8 cellular contexts compared by ENCODE assay signal in the genomic region with DNA sequence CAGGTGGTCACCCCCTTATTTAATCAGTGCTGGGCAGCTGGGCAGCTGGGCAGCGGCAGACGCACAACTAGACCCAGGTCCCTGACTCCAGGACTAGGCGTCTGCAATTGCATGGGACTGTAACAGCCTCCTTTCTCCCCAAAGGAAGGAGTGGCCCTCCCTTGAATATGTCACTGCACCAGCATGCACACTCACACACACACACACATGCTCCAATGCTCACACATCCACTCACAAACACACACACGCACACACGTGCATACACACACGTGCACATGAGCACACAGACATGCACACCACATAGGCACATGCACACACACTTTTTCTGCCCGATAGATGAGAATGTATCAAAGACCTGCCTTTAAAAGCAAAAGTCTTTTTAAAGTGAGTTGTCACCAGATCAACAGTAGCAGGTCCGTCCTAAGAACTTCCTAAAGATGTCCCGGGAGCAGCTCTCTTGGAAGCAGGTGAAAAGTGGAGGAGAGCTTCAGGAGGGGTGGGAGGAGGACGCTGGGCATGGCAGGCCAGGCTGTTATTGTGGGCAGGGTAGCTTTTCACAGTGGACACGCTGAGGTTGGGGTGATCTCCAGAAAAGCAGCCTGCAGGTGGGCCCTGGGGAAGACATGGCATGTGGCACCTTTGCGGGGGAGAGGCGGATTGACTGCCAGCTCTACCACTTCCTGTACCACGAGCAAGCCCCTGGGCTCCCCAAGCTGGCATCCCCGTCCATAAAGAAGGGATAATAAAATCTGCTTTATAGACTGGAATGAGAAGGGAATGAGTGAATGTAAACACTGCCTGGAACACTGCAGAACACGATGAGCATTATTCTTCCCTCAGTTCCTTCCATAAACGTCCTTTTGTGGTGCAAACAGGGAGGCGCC. TPM values are rescaled to one million over a fixed set of nuclear protein-coding genes. Genes with fewer than 3 reads are reported as not detected.
DNase-seq lines count a peak whose midpoint lies in the region; ATAC-seq, FAIRE-seq and TF ChIP-seq lines count a peak whose summit lies in the region.

No MANE protein-coding gene starts in this region.

- CTCF ChIA-PET in A549 (lab: Yijun Ruan, JAX), result interaction anchor here (1.3 to 1.9 kb wide), 2 partner anchors 11 to 62 kb away, joined by 7 read pairs; no protein-coding TSS in a partner anchor

- 82% methylated on average over 17 of the region's 18 CpGs for WGBS in A549 (ENCODE audit: missing lambda C conversion rate)
- WGBS in HUES64, result 43% methylated on average over 18 of the region's 18 CpGs

- in situ Hi-C loops in GM13976 (cut with MboI; ENCODE audit: low sequenced_read_pairs, unreplicated experiment), result no loop called here

- no peaks in the 10 kb centered on the region for H3K36me3 Mint-ChIP-seq in chondrocyte (ENCODE audit: low read depth)
- H3K36me3 Mint-ChIP-seq in natural killer cell, result no peaks in the 10 kb centered on the region

- DNase-seq in A549 (ENCODE audit: low read depth in 1 of 2, low spot score in 1 of 2), result no peak
- no peak for DNase-seq in chondrocyte (ENCODE audit: low spot score)
- DNase-seq in natural killer cell, result no peak
- DNase-seq in GOT3 (lab: John Stamatoyannopoulos, UW), result no peak
- DNase-seq in GM13976 (ENCODE audit: low spot score), result no peak

- H3K4me1 Mint-ChIP-seq in chondrocyte (ENCODE audit: low read depth) (peaks cover 16% of the 10 kb centered on the region), natural killer cell (peaks cover 0 to 20% of the 10 kb centered on the region in 2 donors)

- H3K4me3 ChIP-seq in A549 (peak overlapping the region; percentile 77; the same call in 2 of the 3 replicates), HUES64 (ENCODE audit: low read length) (peak overlapping the region; percentile 68)

- H3K4me1 ChIP-seq in A549, result 0 out of 3 replicates have a peak, but pooled peaks cover 3% of the 10 kb centered on the region
- H3K4me1 ChIP-seq in HUES64 (ENCODE audit: insufficient read depth, low read length), result peaks cover 37% of the 10 kb centered on the region

- TF ChIP-seq RAD21 in A549 (conservative IDR thresholded peaks at IDR 0.05 in 1 of 2, IDR thresholded peaks at IDR 0.05 in 1 of 2), result no peak

- H3K9ac ChIP-seq in HUES64 (ENCODE audit: low read depth, low read length), result peak overlapping the region; percentile 83

- no peaks in the 10 kb centered on the region for H3K9me3 ChIP-seq in A549
- H3K9me3 ChIP-seq in HUES64 (ENCODE audit: insufficient read depth, low read depth, low read length), result no peaks in the 10 kb centered on the region

- TF ChIP-seq CTCF in A549 (IDR thresholded peaks at IDR 0.05) (no peak), chondrocyte (IDR thresholded peaks at IDR 0.05) (no peak), natural killer cell (IDR thresholded peaks at IDR 0.05) (no peak), GM13976 (IDR thresholded peaks at IDR 0.05; ENCODE audit: borderline replicate concordance, control extremely low read depth, extremely low read depth, insufficient read depth, missing control alignments) (no peak)

- TF ChIP-seq POLR2A in A549 (IDR thresholded peaks at IDR 0.05; ENCODE audit: low read length), result no peak

- H3K27ac Mint-ChIP-seq in chondrocyte (ENCODE audit: unreplicated experiment) (no peak overlapping the region), natural killer cell (no peak overlapping the region)

- no peaks in the 10 kb centered on the region; the same call in 1 of the 2 replicates for H3K27me3 ChIP-seq in HUES64 (ENCODE audit: insufficient read depth, low read length)

- H3K9me3 Mint-ChIP-seq in chondrocyte (ENCODE audit: low read depth) (no peaks in the 10 kb centered on the region), natural killer cell (no peaks in the 10 kb centered on the region)

- POLR2A ChIA-PET in A549 (lab: Yijun Ruan, JAX), result no interaction called here

- ATAC-seq in A549, result no peak
- no peak for ATAC-seq in natural killer cell
- ATAC-seq in HG03108 (IDR thresholded peaks at IDR 0.05; ENCODE audit: unreplicated experiment), result no peak
- ATAC-seq in GM18517 (IDR thresholded peaks at IDR 0.05; ENCODE audit: unreplicated experiment), result no peak

- no peaks in the 10 kb centered on the region for H3K36me3 ChIP-seq in HUES64 (ENCODE audit: insufficient read depth, low read length)

- FAIRE-seq in A549 (lab: Jason Lieb, UNC), result no peak

- H3K4me2 ChIP-seq in A549, result peak overlapping the region; percentile 98

- H3K27me3 Mint-ChIP-seq in chondrocyte (ENCODE audit: low read depth) (peaks cover 47% of the 10 kb centered on the region), natural killer cell (ENCODE audit: low read depth in 2 of 2) (peaks cover 35 to 43% of the 10 kb centered on the region in 2 donors)

- intact Hi-C loops in natural killer cell (cut with micrococcal nuclease), result loop anchor here (5.0 kb wide), 1 partner anchor 162 kb away; no protein-coding TSS in a partner anchor

- peak overlapping the region; percentile 40 for H3K4me3 Mint-ChIP-seq in chondrocyte (ENCODE audit: unreplicated experiment)
- peak overlapping the region; percentile 49 for H3K4me3 Mint-ChIP-seq in natural killer cell

- no peak for TF ChIP-seq EP300 in A549 (IDR thresholded peaks at IDR 0.05)

- no peak overlapping the region for H3K27ac ChIP-seq in A549
- H3K27ac ChIP-seq in HUES64 (ENCODE audit: low read depth, low read length), result no peak overlapping the region

TF ChIP-seq in A549, 52 proteins besides CTCF, POLR2A, EP300 and RAD21:
- TF ChIP-seq NFE2L2 (conservative IDR thresholded peaks at IDR 0.05; ENCODE audit: low read length) (no peak), FOSL2 (IDR thresholded peaks at IDR 0.05) (no peak), FOSL2 (CRISPR knock-in tag; IDR thresholded peaks at IDR 0.05) (no peak), JUNB (IDR thresholded peaks at IDR 0.05) (no peak), ZSCAN20 (CRISPR knock-in tag; IDR thresholded peaks at IDR 0.05) (no peak), HOXB5 (CRISPR knock-in tag; IDR thresholded peaks at IDR 0.05) (no peak), FOSB (CRISPR knock-in tag; IDR thresholded peaks at IDR 0.05) (no peak), HOXA7 (CRISPR knock-in tag; IDR thresholded peaks at IDR 0.05) (no peak), CBX8 (IDR thresholded peaks at IDR 0.05) (no peak), EHMT2 (IDR thresholded peaks at IDR 0.05; ENCODE audit: low read depth) (no peak)
- TF ChIP-seq, protein P1, sequence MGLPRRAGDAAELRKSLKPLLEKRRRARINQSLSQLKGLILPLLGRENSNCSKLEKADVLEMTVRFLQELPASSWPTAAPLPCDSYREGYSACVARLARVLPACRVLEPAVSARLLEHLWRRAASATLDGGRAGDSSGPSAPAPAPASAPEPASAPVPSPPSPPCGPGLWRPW (IDR thresholded peaks at IDR 0.05), result no peak
- TF ChIP-seq, protein P2, sequence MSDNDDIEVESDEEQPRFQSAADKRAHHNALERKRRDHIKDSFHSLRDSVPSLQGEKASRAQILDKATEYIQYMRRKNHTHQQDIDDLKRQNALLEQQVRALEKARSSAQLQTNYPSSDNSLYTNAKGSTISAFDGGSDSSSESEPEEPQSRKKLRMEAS (IDR thresholded peaks at IDR 0.05), result no peak
- TF ChIP-seq, protein P3, sequence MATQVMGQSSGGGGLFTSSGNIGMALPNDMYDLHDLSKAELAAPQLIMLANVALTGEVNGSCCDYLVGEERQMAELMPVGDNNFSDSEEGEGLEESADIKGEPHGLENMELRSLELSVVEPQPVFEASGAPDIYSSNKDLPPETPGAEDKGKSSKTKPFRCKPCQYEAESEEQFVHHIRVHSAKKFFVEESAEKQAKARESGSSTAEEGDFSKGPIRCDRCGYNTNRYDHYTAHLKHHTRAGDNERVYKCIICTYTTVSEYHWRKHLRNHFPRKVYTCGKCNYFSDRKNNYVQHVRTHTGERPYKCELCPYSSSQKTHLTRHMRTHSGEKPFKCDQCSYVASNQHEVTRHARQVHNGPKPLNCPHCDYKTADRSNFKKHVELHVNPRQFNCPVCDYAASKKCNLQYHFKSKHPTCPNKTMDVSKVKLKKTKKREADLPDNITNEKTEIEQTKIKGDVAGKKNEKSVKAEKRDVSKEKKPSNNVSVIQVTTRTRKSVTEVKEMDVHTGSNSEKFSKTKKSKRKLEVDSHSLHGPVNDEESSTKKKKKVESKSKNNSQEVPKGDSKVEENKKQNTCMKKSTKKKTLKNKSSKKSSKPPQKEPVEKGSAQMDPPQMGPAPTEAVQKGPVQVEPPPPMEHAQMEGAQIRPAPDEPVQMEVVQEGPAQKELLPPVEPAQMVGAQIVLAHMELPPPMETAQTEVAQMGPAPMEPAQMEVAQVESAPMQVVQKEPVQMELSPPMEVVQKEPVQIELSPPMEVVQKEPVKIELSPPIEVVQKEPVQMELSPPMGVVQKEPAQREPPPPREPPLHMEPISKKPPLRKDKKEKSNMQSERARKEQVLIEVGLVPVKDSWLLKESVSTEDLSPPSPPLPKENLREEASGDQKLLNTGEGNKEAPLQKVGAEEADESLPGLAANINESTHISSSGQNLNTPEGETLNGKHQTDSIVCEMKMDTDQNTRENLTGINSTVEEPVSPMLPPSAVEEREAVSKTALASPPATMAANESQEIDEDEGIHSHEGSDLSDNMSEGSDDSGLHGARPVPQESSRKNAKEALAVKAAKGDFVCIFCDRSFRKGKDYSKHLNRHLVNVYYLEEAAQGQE (IDR thresholded peaks at IDR 0.05), result no peak
- TF ChIP-seq, protein P4, sequence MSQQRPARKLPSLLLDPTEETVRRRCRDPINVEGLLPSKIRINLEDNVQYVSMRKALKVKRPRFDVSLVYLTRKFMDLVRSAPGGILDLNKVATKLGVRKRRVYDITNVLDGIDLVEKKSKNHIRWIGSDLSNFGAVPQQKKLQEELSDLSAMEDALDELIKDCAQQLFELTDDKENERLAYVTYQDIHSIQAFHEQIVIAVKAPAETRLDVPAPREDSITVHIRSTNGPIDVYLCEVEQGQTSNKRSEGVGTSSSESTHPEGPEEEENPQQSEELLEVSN (IDR thresholded peaks at IDR 0.05; ENCODE audit: borderline replicate concordance, low read depth), result no peak

RNA-seq across cellular contexts. Expression of a gene that starts 1.7 kb away (rescaled TPM):
- polyA plus RNA-seq in A549 (2011; rRNA removed) (3.1 and 3.3 TPM in 2 replicates), A549 (2017; fragmentation: RNase III; extraction: RNeasy Plus Mini Kit Qiagen cat#74134 plus additional on column Dnase treatment) (0.58 to 1.5 TPM (median 1.3 TPM) in 3 replicates)
- 1.3 and 1.6 TPM in 2 replicates for polyA plus RNA-seq in A549 (2012; cell fraction: cytosol; rRNA removed)
- 1.4 and 2.1 TPM in 2 replicates for polyA plus RNA-seq in A549 (2012; cell fraction: nucleus; rRNA removed)
- 2.6 and 3.1 TPM in 2 replicates for polyA minus RNA-seq in A549 (2011; rRNA and poly(A)+ RNA removed)
- 25.6 TPM for polyA plus RNA-seq in HUES64 (2013, experiment 1 of 2)
- 34.4 TPM for polyA plus RNA-seq in HUES64 (2013, experiment 2 of 2)
- total RNA-seq in chondrocyte (0.60 to 1.2 TPM (median 1.1 TPM) in 3 replicates), natural killer cell (1 to 10 TPM; 1.0 to 4.1 (median 1.2) TPM)
